In genomic region chr9:130128251-130128650, GRCh38 we compare ENCODE assay signal across 8 cellular contexts. TPM values are rescaled to one million over a fixed set of nuclear protein-coding genes. Genes with fewer than 3 reads are reported as not detected.
A peak's percentile ranks its signal among the peaks of the same experiment; 100 is the strongest.
DNase-seq lines count a peak whose midpoint lies in the region; ATAC-seq and TF ChIP-seq lines count a peak whose summit lies in the region.

No MANE protein-coding gene starts in this region.

- peak overlapping the region; percentile 88 for H3K27ac ChIP-seq in SU-DHL-6 (ENCODE audit: low read depth, low read length)
- peak overlapping the region in 4 of 5 donors; percentile 4 to 83 (median 52) for H3K27ac ChIP-seq in adrenal gland
- peak overlapping the region; percentile 56 for H3K27ac ChIP-seq in suprapubic skin

- H3K9ac ChIP-seq in SU-DHL-6 (ENCODE audit: low read length): peak overlapping the region; percentile 51

- peaks cover 35 to 40% (median 36%) of the 10 kb centered on the region in 3 donors for H3K4me1 Mint-ChIP-seq in naive B cell

- H3K4me1 ChIP-seq in adrenal gland (replicated peaks in 1 of 2) (peaks cover 0 to 21% of the 10 kb centered on the region in 2 donors), suprapubic skin (peaks cover 25% of the 10 kb centered on the region)

- no peaks in the 10 kb centered on the region for H3K9me3 Mint-ChIP-seq in naive B cell

- WGBS in adrenal gland, 4 donors: 74 to 87% (median 80%) methylated on average over 6 of the region's 6 CpGs
- WGBS in suprapubic skin: 57% methylated on average over 6 of the region's 6 CpGs

- no peaks in the 10 kb centered on the region for H3K9me2 ChIP-seq in SU-DHL-6 (replicated peaks; ENCODE audit: insufficient read depth, low read length)

- ATAC-seq in HG02763 (IDR thresholded peaks at IDR 0.05; ENCODE audit: unreplicated experiment) (peak; percentile 46), naive B cell (ENCODE audit: low read depth in 2 of 2) (peak; percentile 74 to 79), HG03520 (IDR thresholded peaks at IDR 0.05; ENCODE audit: unreplicated experiment) (no peak)

- peaks cover 8 to 14% of the 10 kb centered on the region in 2 donors for H3K36me3 Mint-ChIP-seq in naive B cell

- TF ChIP-seq POLR2A in adrenal gland (IDR thresholded peaks at IDR 0.05) (no peak), suprapubic skin (IDR thresholded peaks at IDR 0.05) (no peak)

- H3K27ac Mint-ChIP-seq in naive B cell: peak overlapping the region; percentile 93 to 98 (median 96)

- H3K79me2 ChIP-seq in SU-DHL-6 (ENCODE audit: insufficient read depth, low read length): no peaks in the 10 kb centered on the region

- H3K27me3 Mint-ChIP-seq in naive B cell: no peaks in the 10 kb centered on the region

- TF ChIP-seq EP300 in suprapubic skin (IDR thresholded peaks at IDR 0.05): no peak

- DNase-seq in EL (peak; percentile 37), adrenal gland (no peak), naive B cell (peak; percentile 37), suprapubic skin (ENCODE audit: low spot score in 2 of 2) (no peak), superior temporal gyrus (ENCODE audit: extremely low spot score) (no peak)

- intact Hi-C loops in adrenal gland (cut with DNase I): no loop called here

- H3K4me3 Mint-ChIP-seq in naive B cell: peak overlapping the region; percentile 75 to 90 (median 84)

- H3K9me3 ChIP-seq in SU-DHL-6 (ENCODE audit: insufficient read depth, low read length) (no peaks in the 10 kb centered on the region), adrenal gland (replicated peaks in 1 of 3) (no peaks in the 10 kb centered on the region), suprapubic skin (no peaks in the 10 kb centered on the region)

- no peak for TF ChIP-seq CTCF in SU-DHL-6 (IDR thresholded peaks at IDR 0.05; ENCODE audit: insufficient read depth, low read length, poor library complexity, severe bottlenecking)
- no peak for TF ChIP-seq CTCF in adrenal gland (IDR thresholded peaks at IDR 0.05)
- no peak for TF ChIP-seq CTCF in suprapubic skin (IDR thresholded peaks at IDR 0.05)

- no peak overlapping the region for H3K4me3 ChIP-seq in SU-DHL-6 (ENCODE audit: insufficient read depth, low read length, poor library complexity, severe bottlenecking)
- H3K4me3 ChIP-seq in adrenal gland: no peak overlapping the region
- no peak overlapping the region for H3K4me3 ChIP-seq in suprapubic skin

- no peak overlapping the region for H2AFZ ChIP-seq in SU-DHL-6 (ENCODE audit: low read depth, low read length, severe bottlenecking)

- H3F3A ChIP-seq in SU-DHL-6 (ENCODE audit: insufficient read depth): peaks cover 24% of the 10 kb centered on the region

- peak overlapping the region; percentile 51 for H3K4me2 ChIP-seq in SU-DHL-6 (ENCODE audit: low read depth, low read length, poor library complexity, severe bottlenecking)

- no peaks in the 10 kb centered on the region for H4K20me1 ChIP-seq in SU-DHL-6 (ENCODE audit: low read depth, low read length)

- H3K27me3 ChIP-seq in SU-DHL-6 (ENCODE audit: low read length) (no peaks in the 10 kb centered on the region), adrenal gland (no peaks in the 10 kb centered on the region), suprapubic skin (no peaks in the 10 kb centered on the region)

- H3K36me3 ChIP-seq in SU-DHL-6 (ENCODE audit: low read length): no peaks in the 10 kb centered on the region
- peaks cover 0 to 25% of the 10 kb centered on the region in 2 donors for H3K36me3 ChIP-seq in adrenal gland (replicated peaks in 1 of 2)
- H3K36me3 ChIP-seq in suprapubic skin: peaks cover 55% of the 10 kb centered on the region

RNA-seq across cellular contexts. Expression of gene NCS1, which starts 44.0 kb away (rescaled TPM):
- total RNA-seq in adrenal gland (10 to 100 TPM; 21.7 to 87.6 (median 44.5) TPM), suprapubic skin (10 to 100 TPM; 11.6 to 32.5 (median 24.3) TPM)
- polyA plus RNA-seq in adrenal gland (10 to 100 TPM; 18.5 to 33.8 (median 21.8) TPM), naive B cell (ENCODE audit: low read depth in 6 of 6) (under 1 TPM in 1 of 6 donors, not detected in 5; 0.04 TPM)

Comparison
In these comparisons a context has a peak if more than half of its experiments do, and no peak if none do; other contexts are left out.
1. DNase-seq: peak in EL (single experiment) and naive B cell (single experiment); none in adrenal gland (0 of 7), suprapubic skin (0 of 2) and superior temporal gyrus (single experiment).
2. Peak in every context shown above with its lines, with median percentiles within 50 percentile points of each other: H3K27ac ChIP-seq.